Comparison of ENCODE assay signal across 18 cellular contexts in genomic region chr15:66760358-66760967, GRCh38. TPM values are rescaled to one million over a fixed set of nuclear protein-coding genes. Genes with fewer than 3 reads are reported as not detected.
A peak's percentile ranks its signal among the peaks of the same experiment; 100 is the strongest.
DNase-seq lines count a peak whose midpoint lies in the region; ATAC-seq, FAIRE-seq and TF ChIP-seq lines count a peak whose summit lies in the region.
"Had no signal": no experiment of that assay in that cellular context is flagged by ENCODE, and none has a peak within 500 bp of the region (broad histone marks: within the 10 kb centered on the region; RNA-seq: fewer than 3 reads in every experiment).

No MANE protein-coding gene starts in this region.

- no peak for TF ChIP-seq POLR2A in prostate gland (IDR thresholded peaks at IDR 0.05)

- H3K4me3 ChIP-seq in left ventricle myocardium inferior (no peak overlapping the region), prostate gland (no peak overlapping the region)
- H3K4me3 ChIP-seq: mucosa of descending colon had no signal

- H3K4me1 ChIP-seq in left ventricle myocardium inferior (peaks cover 87% of the 10 kb centered on the region), prostate gland (replicated peaks) (peaks cover 24% of the 10 kb centered on the region)

- DNase-seq in left ventricle myocardium inferior (no peak), cardiac septum (ENCODE audit: low spot score) (no peak), kidney tubule cell (ENCODE audit: low spot score) (peak; percentile 40), prostate gland (ENCODE audit: low spot score) (no peak), RCC 7860 (ENCODE audit: low spot score) (no peak), GM20000 (ENCODE audit: low spot score) (no peak)
- DNase-seq: activated CD4-positive, CD25-positive, alpha-beta regulatory T cell; activated CD8-positive, alpha-beta memory T cell treated with anti-CD3 and anti-CD28 coated beads, Interleukin-2, amount 50 U/mL, for 48 hours; activated naive CD4-positive, alpha-beta T cell treated with anti-CD3 and anti-CD28 coated beads, Interleukin-2, amount 50 U/mL, for 16 hours; DMS153; mucosa of descending colon; NCI-H1417; NCI-H226; stimulated activated naive CD8-positive, alpha-beta T cell treated with anti-CD3 and anti-CD28 coated beads, Interleukin-15, Interleukin-2, amounts not matched to agents 100 U/mL and 50 U/mL, for 24 hours; SW 1271 had no signal

- TF ChIP-seq CTCF in left ventricle myocardium inferior (IDR thresholded peaks at IDR 0.05; ENCODE audit: borderline replicate concordance) = no peak
- TF ChIP-seq CTCF in prostate gland (IDR thresholded peaks at IDR 0.05) = no peak
- TF ChIP-seq CTCF in GM20000 (IDR thresholded peaks at IDR 0.05; ENCODE audit: extremely low read depth, missing control alignments) = no peak

- no peaks in the 10 kb centered on the region for H3K27me3 ChIP-seq in left ventricle myocardium inferior (ENCODE audit: low read depth)
- no peaks in the 10 kb centered on the region for H3K27me3 ChIP-seq in prostate gland (replicated peaks; ENCODE audit: insufficient read depth)

- FAIRE-seq in RCC 7860 (lab: Jason Lieb, UNC) = no peak
- FAIRE-seq: colon had no signal

- H3K27ac ChIP-seq in left ventricle myocardium inferior (replicated peaks) = peak overlapping the region; percentile 93
- peak overlapping the region; percentile 28 to 50 for H3K27ac ChIP-seq in prostate gland

- 82% methylated on average over 13 of the region's 13 CpGs for WGBS in prostate gland

- peaks cover 3% of the 10 kb centered on the region for H3K9me3 ChIP-seq in left ventricle myocardium inferior (replicated peaks)
- H3K9me3 ChIP-seq in prostate gland = no peaks in the 10 kb centered on the region

- ATAC-seq in HG02642 (IDR thresholded peaks at IDR 0.05; ENCODE audit: poor library complexity, unreplicated experiment) (no peak), HG02870 (IDR thresholded peaks at IDR 0.05; ENCODE audit: unreplicated experiment) (no peak)
- ATAC-seq: stimulated activated naive CD8-positive, alpha-beta T cell treated with anti-CD3 and anti-CD28 coated beads, Interleukin-15, Interleukin-2, amounts not matched to agents 100 U/mL and 50 U/mL, for 24 hours had no signal

- no peaks in the 10 kb centered on the region for H3K36me3 ChIP-seq in left ventricle myocardium inferior
- no peaks in the 10 kb centered on the region for H3K36me3 ChIP-seq in prostate gland

- intact Hi-C loops in left ventricle myocardium inferior (cut with micrococcal nuclease) = no loop called here
- intact Hi-C loops in cardiac septum (cut with DNase I) = no loop called here
- intact Hi-C loops in prostate gland (cut with DNase I) = no loop called here

RNA-seq across cellular contexts. Expression of gene SMAD6, which starts 58.4 kb away (rescaled TPM):
- 20.3 TPM for total RNA-seq in left ventricle myocardium inferior
- total RNA-seq in cardiac septum = 50.2 TPM
- total RNA-seq in prostate gland = 10 to 100 TPM; 14.8 to 51.2 TPM
